Comparison of ENCODE assay signal across 8 cellular contexts in genomic region chr2:122172812-122173211, GRCh38.
"Had no signal": no experiment of that assay in that cellular context is flagged by ENCODE, and none has a peak within 500 bp of the region (broad histone marks: within the 10 kb centered on the region; RNA-seq: fewer than 3 reads in every experiment).

No MANE protein-coding gene starts in this region.

- H3K27ac ChIP-seq: HL-60, KMS-11 had no signal

- H3K9ac ChIP-seq: KMS-11 had no signal

- H3K36me3 Mint-ChIP-seq: IgD-negative memory B cell had no signal

- ATAC-seq: K562 had no signal

- FAIRE-seq: HTR-8/SVneo, K562 had no signal

- H3K4me2 ChIP-seq: KMS-11 had no signal

- H3K27ac Mint-ChIP-seq: IgD-negative memory B cell had no signal

- DNase-seq: IMR-90, KBM-7, KG1 had no signal

- H3K27me3 Mint-ChIP-seq: IgD-negative memory B cell had no signal

- H3K4me3 Mint-ChIP-seq: IgD-negative memory B cell had no signal

- H3K4me3 ChIP-seq: K562 had no signal
